ENCODE assay signal across 18 cellular contexts in genomic region chr3:30492581-30493192, GRCh38.
A peak's percentile ranks its signal among the peaks of the same experiment; 100 is the strongest.
DNase-seq lines count a peak whose midpoint lies in the region; ATAC-seq, FAIRE-seq and TF ChIP-seq lines count a peak whose summit lies in the region.
"Had no signal": no experiment of that assay in that cellular context is flagged by ENCODE, and none has a peak within 500 bp of the region (broad histone marks: within the 10 kb centered on the region; RNA-seq: fewer than 3 reads in every experiment).

No MANE protein-coding gene starts in this region.

- SMC1A ChIA-PET in GM12878 (lab: Charles Lee; ENCODE audit: uncharacterized antibody, unreplicated experiment): interaction anchor here (0.7 kb wide), 1 partner anchor 15 kb away, joined by 3 read pairs; no protein-coding TSS in a partner anchor

- BruUV-seq in GM12878 (replicated peaks; lab: Mats Ljungman, UMichigan): no TSS peak

- H3K4me3 ChIP-seq in GM12878 (no peak overlapping the region), keratinocyte (ENCODE audit: control insufficient read depth in 2 of 3, extremely low read depth in 1 of 3, insufficient read depth in 2 of 3, low read depth in 1 of 3, low read length in 3 of 3) (no peak overlapping the region), vagina (no peak overlapping the region), small intestine (ENCODE audit: low read depth in 1 of 2, low read length in 2 of 2) (no peak overlapping the region)
- H3K4me3 ChIP-seq: adrenal gland, dorsolateral prefrontal cortex had no signal

- RAD21 ChIA-PET in GM12878 (lab: Charles Lee; ENCODE audit: unreplicated experiment): interaction anchor here (1.0 kb wide), 1 partner anchor 16 kb away, joined by 5 read pairs; no protein-coding TSS in a partner anchor

- H3K4me2 ChIP-seq in GM12878 (ENCODE audit: control insufficient read depth, insufficient read depth) (no peak overlapping the region), keratinocyte (ENCODE audit: control insufficient read depth, extremely low read depth, insufficient read depth, low read depth, low read length) (no peak overlapping the region)

- no peak for TF ChIP-seq EP300 in GM12878 (IDR thresholded peaks at IDR 0.05; ENCODE audit: borderline replicate concordance in 1 of 2, control insufficient read depth in 1 of 2, low read depth in 2 of 2, low read length in 2 of 2)

- peaks cover 0 to 3% of the 10 kb centered on the region in 2 experiments; a peak in 1 of 4 replicates for H3K27me3 ChIP-seq in GM12878 (replicated peaks in 1 of 2; ENCODE audit: control insufficient read depth in 2 of 2, insufficient read depth in 2 of 2, low read length in 1 of 2)
- no peaks in the 10 kb centered on the region for H3K27me3 ChIP-seq in keratinocyte (ENCODE audit: control insufficient read depth, extremely low read depth, insufficient read depth, low read length)
- no peaks in the 10 kb centered on the region for H3K27me3 ChIP-seq in vagina
- no peaks in the 10 kb centered on the region for H3K27me3 ChIP-seq in small intestine (ENCODE audit: control insufficient read depth in 2 of 2, insufficient read depth in 2 of 2, low read length in 2 of 2)
- H3K27me3 ChIP-seq: adrenal gland, dorsolateral prefrontal cortex had no signal

- intact Hi-C loops in GM12878 (cut with micrococcal nuclease; ENCODE audit: unreplicated experiment): no loop called here
- intact Hi-C loops in vagina (cut with DNase I): loop anchor here (10.0 kb wide), 1 partner anchor 48 kb away; no protein-coding TSS in a partner anchor

- peak; percentile 59 for FAIRE-seq in GM12878 (lab: Jason Lieb, UNC)
- FAIRE-seq in keratinocyte (lab: Jason Lieb, UNC): peak; percentile 58
- no peak for FAIRE-seq in small intestine (lab: Jason Lieb, UNC)

- TF ChIP-seq CTCF in GM12878 (IDR thresholded peaks at IDR 0.05 in 2 of 3, conservative IDR thresholded peaks at IDR 0.05 in 1 of 3; ENCODE audit: control insufficient read depth in 2 of 3, extremely low read depth in 1 of 3, insufficient read depth in 1 of 3, low read depth in 3 of 3, low read length in 3 of 3) (no peak), keratinocyte (optimal IDR thresholded peaks at IDR 0.05 in 1 of 3, IDR thresholded peaks at IDR 0.05 in 1 of 3, conservative IDR thresholded peaks at IDR 0.05 in 1 of 3; ENCODE audit: extremely low read depth in 1 of 3, insufficient read depth in 2 of 3, low read length in 3 of 3) (no peak), vagina (IDR thresholded peaks at IDR 0.05) (no peak)

- no peak overlapping the region for H3K27ac ChIP-seq in GM12878 (ENCODE audit: control insufficient read depth, insufficient read depth)
- H3K27ac ChIP-seq in keratinocyte (ENCODE audit: control insufficient read depth, insufficient read depth, low read length): no peak overlapping the region
- peak overlapping the region; percentile 4 for H3K27ac ChIP-seq in vagina
- H3K27ac ChIP-seq in small intestine (ENCODE audit: low read depth in 1 of 2, low read length in 1 of 2): no peak overlapping the region
- H3K27ac ChIP-seq: dorsolateral prefrontal cortex had no signal

- H4K20me1 ChIP-seq in GM12878 (ENCODE audit: control insufficient read depth, insufficient read depth) (no peaks in the 10 kb centered on the region), keratinocyte (ENCODE audit: control insufficient read depth, extremely low read depth, insufficient read depth, low read length) (no peaks in the 10 kb centered on the region)

- H3K9ac ChIP-seq in GM12878 (ENCODE audit: control insufficient read depth, insufficient read depth, low read length) (no peak overlapping the region), keratinocyte (ENCODE audit: control insufficient read depth, extremely low read depth, insufficient read depth, low read length) (no peak overlapping the region)

- H3K79me2 ChIP-seq in GM12878 (ENCODE audit: control insufficient read depth, insufficient read depth, low read length) (no peaks in the 10 kb centered on the region), keratinocyte (ENCODE audit: control insufficient read depth, insufficient read depth, low read length) (no peaks in the 10 kb centered on the region)

- dilution Hi-C loops in keratinocyte (cut with MboI; ENCODE audit: extremely low pct_ligation_motif_present, low sequenced_read_pairs): no loop called here

- 11% methylated on average over 6 of the region's 6 CpGs for WGBS in GM12878 (ENCODE audit: insufficient coverage, insufficient replicate concordance, low lambda C conversion rate, missing lambda C conversion rate)
- WGBS in small intestine, 3 donors: 83 to 86% (median 84%) methylated on average over 6 of the region's 6 CpGs

- H2AFZ ChIP-seq in GM12878 (ENCODE audit: control insufficient read depth, low read depth, low read length) (no peak overlapping the region), keratinocyte (ENCODE audit: control insufficient read depth, low read length) (no peak overlapping the region)

- no peaks in the 10 kb centered on the region for H3K36me3 ChIP-seq in GM12878 (ENCODE audit: control insufficient read depth in 2 of 2, insufficient read depth in 2 of 2, low read length in 1 of 2)
- no peaks in the 10 kb centered on the region for H3K36me3 ChIP-seq in keratinocyte (ENCODE audit: control insufficient read depth in 2 of 2, extremely low read depth in 1 of 2, insufficient read depth in 2 of 2, low read length in 2 of 2)
- no peaks in the 10 kb centered on the region for H3K36me3 ChIP-seq in vagina
- no peaks in the 10 kb centered on the region for H3K36me3 ChIP-seq in small intestine (ENCODE audit: control insufficient read depth in 2 of 2, insufficient read depth in 2 of 2, low read length in 2 of 2)
- H3K36me3 ChIP-seq: adrenal gland had no signal

- CTCF ChIA-PET in GM12878 (lab: Yijun Ruan, JAX): no interaction called here

- in situ Hi-C loops in GM12878 (cut with MboI): no loop called here

- ATAC-seq in GM12878: no peak
- ATAC-seq in GM18861 (IDR thresholded peaks at IDR 0.05; ENCODE audit: unreplicated experiment): no peak
- ATAC-seq: activated CD4-positive, alpha-beta T cell treated with anti-CD3 and anti-CD28 coated beads for 36 hours; HCT116; stimulated activated naive B cell treated with anti-CD40 and anti-IgM and Interleukin-4, amounts not matched to agents 10 μg/mL and 1 μg/mL and 100 μg/mL, for 72 hours had no signal

- POLR2A ChIA-PET in GM12878 (lab: Charles Lee): no interaction called here

- DNase-seq in HT-29 (ENCODE audit: low spot score): peak; percentile 38
- DNase-seq in GM12878 (ENCODE audit: low read depth, low spot score): no peak
- no peak for DNase-seq in keratinocyte (ENCODE audit: low read depth, low spot score)
- no peak for DNase-seq in vagina (ENCODE audit: extremely low spot score in 2 of 2)
- DNase-seq in small intestine: no peak
- no peak for DNase-seq in dedifferentiated amniotic fluid mesenchymal stem cell (ENCODE audit: extremely low spot score)
- DNase-seq: activated CD4-positive, alpha-beta T cell treated with anti-CD3 and anti-CD28 coated beads for 36 hours; activated T-cell treated with anti-CD3 and anti-CD28 coated beads, Interleukin-2, amount 50 U/mL, for 24 hours; adrenal gland; CD4-positive, CD25-positive, alpha-beta regulatory T cell; dorsolateral prefrontal cortex; GDM1; NCI-H2227 treated with DMSO at 0.1 percent for 48 hours; stimulated activated CD4-positive, alpha-beta T cell treated with anti-CD3 and anti-CD28 coated beads, Interleukin-4, amount 100 ng/mL, for 24 hours; stimulated activated naive B cell treated with anti-CD40 and anti-IgM and Interleukin-4, amounts not matched to agents 10 μg/mL and 1 μg/mL and 100 μg/mL, for 72 hours; T-helper 1 cell had no signal

- H3K9me3 ChIP-seq in GM12878 (replicated peaks; ENCODE audit: control insufficient read depth, insufficient read depth, low read length): no peaks in the 10 kb centered on the region; the same call in 1 of the 3 replicates
- H3K9me3 ChIP-seq in keratinocyte (ENCODE audit: control insufficient read depth, low read depth, low read length): no peaks in the 10 kb centered on the region
- no peaks in the 10 kb centered on the region for H3K9me3 ChIP-seq in vagina
- H3K9me3 ChIP-seq in small intestine (ENCODE audit: control insufficient read depth, low read depth): no peaks in the 10 kb centered on the region
- H3K9me3 ChIP-seq: adrenal gland had no signal

- no peaks in the 10 kb centered on the region for H3K4me1 ChIP-seq in GM12878 (ENCODE audit: control insufficient read depth, insufficient read depth, low read length)
- H3K4me1 ChIP-seq in keratinocyte (ENCODE audit: control insufficient read depth, extremely low read depth, insufficient read depth, low read length): peaks cover 8% of the 10 kb centered on the region
- peaks cover 52% of the 10 kb centered on the region for H3K4me1 ChIP-seq in vagina
- H3K4me1 ChIP-seq in small intestine (ENCODE audit: control insufficient read depth in 2 of 2, insufficient read depth in 1 of 2, low read depth in 1 of 2, low read length in 1 of 2): no peaks in the 10 kb centered on the region

- TF ChIP-seq POLR2A in GM12878 (IDR thresholded peaks at IDR 0.05; ENCODE audit: low read depth, low read length): no peak
- no peak for TF ChIP-seq POLR2A in vagina (IDR thresholded peaks at IDR 0.05)

- H3K9me1 ChIP-seq in keratinocyte (ENCODE audit: control insufficient read depth, extremely low read depth, insufficient read depth, low read length): no peaks in the 10 kb centered on the region

- TF ChIP-seq RAD21 in GM12878 (IDR thresholded peaks at IDR 0.05; ENCODE audit: insufficient read depth, low read depth, low read length): no peak

TF ChIP-seq in GM12878, 131 proteins besides CTCF, POLR2A, EP300 and RAD21 (continues in another document):
- TF ChIP-seq BCL11A (IDR thresholded peaks at IDR 0.05; ENCODE audit: low read depth, low read length) (no peak), E4F1 (IDR thresholded peaks at IDR 0.05; ENCODE audit: borderline replicate concordance, partially characterized antibody) (no peak)
